1 cellular context compared by ENCODE assay signal in genomic region chr12:6364037-6364360, GRCh38.
TF ChIP-seq lines count a peak whose summit lies in the region.

No MANE protein-coding gene starts in this region.

TF ChIP-seq in H1, 55 proteins besides CTCF, POLR2A, EP300 and RAD21:
- TF ChIP-seq SRF (IDR thresholded peaks at IDR 0.05; ENCODE audit: low read depth, low read length) (no peak), CBX8 (IDR thresholded peaks at IDR 0.05; ENCODE audit: borderline replicate concordance, low read depth, low read length) (no peak), ATF3 (IDR thresholded peaks at IDR 0.05; ENCODE audit: insufficient read depth, low read depth, low read length) (no peak), PHF8 (conservative IDR thresholded peaks at IDR 0.05; ENCODE audit: low read depth, low read length) (no peak), SP4 (IDR thresholded peaks at IDR 0.05; ENCODE audit: low read length) (no peak), RFX5 (IDR thresholded peaks at IDR 0.05; ENCODE audit: borderline replicate concordance, low read depth, low read length) (no peak), ATF2 (IDR thresholded peaks at IDR 0.05; ENCODE audit: low read length) (no peak), MAX (IDR thresholded peaks at IDR 0.05) (no peak), GTF2F1 (IDR thresholded peaks at IDR 0.05; ENCODE audit: borderline replicate concordance, low read depth, low read length) (no peak), TBP (IDR thresholded peaks at IDR 0.05; ENCODE audit: low read depth, low read length) (no peak), SIRT6 (IDR thresholded peaks at IDR 0.05; ENCODE audit: low read length) (no peak), SIN3A (conservative IDR thresholded peaks at IDR 0.05 in 1 of 2, IDR thresholded peaks at IDR 0.05 in 1 of 2; ENCODE audit: low read depth in 1 of 2, low read length in 2 of 2) (no peak), TAF1 (IDR thresholded peaks at IDR 0.05; ENCODE audit: low read depth, low read length) (no peak), SUZ12 (IDR thresholded peaks at IDR 0.05; ENCODE audit: low read length) (no peak), BCL11A (IDR thresholded peaks at IDR 0.05; ENCODE audit: low read depth in 2 of 2, low read length in 2 of 2) (no peak), NANOG (IDR thresholded peaks at IDR 0.05; ENCODE audit: insufficient read depth, low read depth, low read length, poor library complexity, severe bottlenecking) (no peak), JUN (IDR thresholded peaks at IDR 0.05; ENCODE audit: low read depth, low read length) (no peak), RBBP5 (IDR thresholded peaks at IDR 0.05; ENCODE audit: borderline replicate concordance, low read depth, low read length) (no peak)
